Comparison of ENCODE assay signal across 18 cellular contexts in the genomic region with DNA sequence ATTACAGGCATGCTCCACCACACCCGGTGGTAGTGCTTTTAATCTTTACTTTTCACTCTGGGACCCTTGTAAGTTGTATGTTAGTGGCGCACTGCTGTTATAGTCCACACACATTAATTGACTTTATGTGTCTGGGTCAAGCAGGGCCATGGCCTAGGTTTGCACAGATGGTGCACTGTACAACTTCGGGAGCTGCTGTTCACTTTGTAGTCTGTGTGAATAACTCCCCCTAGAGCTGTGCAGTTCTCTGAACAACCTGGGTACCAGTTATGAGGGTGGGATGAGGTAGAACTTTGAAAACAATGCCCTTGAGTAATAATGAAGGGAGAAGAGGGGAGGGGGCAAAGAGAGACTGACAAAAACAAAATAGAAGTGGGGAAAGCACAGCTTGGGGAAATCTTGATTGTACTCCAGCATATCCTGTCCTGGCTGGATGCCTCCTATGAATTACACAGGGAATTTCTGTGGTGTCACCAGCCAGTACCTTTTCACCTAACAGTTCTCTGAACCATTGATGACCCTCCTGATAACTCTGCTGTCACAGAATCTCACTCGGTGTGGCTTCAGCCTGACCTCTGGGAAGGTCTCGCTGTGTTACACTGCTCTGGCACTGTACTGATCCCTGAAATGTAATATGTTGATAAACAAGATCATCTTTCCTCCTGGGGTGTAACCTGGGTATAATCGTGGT. TPM values are rescaled to one million over a fixed set of nuclear protein-coding genes. Genes with fewer than 3 reads are reported as not detected.
DNase-seq lines count a peak whose midpoint lies in the region; ATAC-seq, FAIRE-seq and TF ChIP-seq lines count a peak whose summit lies in the region.
"Had no signal": no experiment of that assay in that cellular context is flagged by ENCODE, and none has a peak within 500 bp of the region (broad histone marks: within the 10 kb centered on the region; RNA-seq: fewer than 3 reads in every experiment).

No MANE protein-coding gene starts in this region.

- TF ChIP-seq POLR2A in K562 (conservative IDR thresholded peaks at IDR 0.05) (no peak), uterus (IDR thresholded peaks at IDR 0.05) (no peak)

- H3K9ac ChIP-seq in K562 (ENCODE audit: insufficient read depth in 1 of 2, low read depth in 2 of 2, low read length in 2 of 2): peak overlapping the region; percentile 82 to 97; a peak in 3 of 4 replicates

- no peaks in the 10 kb centered on the region for H3K27me3 ChIP-seq in right atrium auricular region
- no peaks in the 10 kb centered on the region for H3K27me3 ChIP-seq in K562 (ENCODE audit: control insufficient read depth in 2 of 2, insufficient read depth in 2 of 2, low read length in 2 of 2)
- H3K27me3 ChIP-seq in uterus: no peaks in the 10 kb centered on the region
- H3K27me3 ChIP-seq: right lobe of liver had no signal

- H3K79me2 ChIP-seq in K562 (ENCODE audit: control insufficient read depth, insufficient read depth, low read length): peaks cover 66% of the 10 kb centered on the region

- in situ Hi-C loops in K562 (cut with MboI): no loop called here

- no peak for TF ChIP-seq CTCF in right atrium auricular region (IDR thresholded peaks at IDR 0.05)
- peak in 1 of 3 experiments; percentile 9; a peak in 1 of 6 replicates for TF ChIP-seq CTCF in K562 (IDR thresholded peaks at IDR 0.05 in 2 of 3, conservative IDR thresholded peaks at IDR 0.05 in 1 of 3; ENCODE audit: insufficient read depth in 2 of 3, low read depth in 1 of 3, low read length in 3 of 3)
- no peak for TF ChIP-seq CTCF in uterus (IDR thresholded peaks at IDR 0.05)

- peak in 1 of 2 experiments; percentile 37; a peak in 2 of 4 replicates for TF ChIP-seq RAD21 in K562 (CRISPR knock-in tag; conservative IDR thresholded peaks at IDR 0.05 in 1 of 2, IDR thresholded peaks at IDR 0.05 in 1 of 2)

- H3K36me3 ChIP-seq in right atrium auricular region: no peaks in the 10 kb centered on the region
- H3K36me3 ChIP-seq in K562 (ENCODE audit: control insufficient read depth, insufficient read depth, low read length): peaks cover 7% of the 10 kb centered on the region; the same call in 1 of the 3 replicates
- H3K36me3 ChIP-seq in uterus: no peaks in the 10 kb centered on the region
- H3K36me3 ChIP-seq: right lobe of liver had no signal

- 20% methylated on average over 6 of the region's 6 CpGs for WGBS in K562 (ENCODE audit: insufficient coverage, low coverage, missing lambda C conversion rate)

- CTCF ChIA-PET in K562 (lab: Yijun Ruan, JAX; ENCODE audit: low intra/inter-chr PET ratio): no interaction called here

- H4K20me1 ChIP-seq in K562 (replicated peaks; ENCODE audit: control insufficient read depth, insufficient read depth, low read length): no peaks in the 10 kb centered on the region

- H3K4me3 ChIP-seq in right atrium auricular region (peak overlapping the region; percentile 7 to 85), K562 (peak overlapping the region; percentile 65; the same call in 1 of the 2 replicates), uterus (peak overlapping the region in 1 of 2 donors; percentile 66)
- H3K4me3 ChIP-seq: lung, right lobe of liver had no signal

- BruUV-seq in K562 (replicated peaks; lab: Mats Ljungman, UMichigan): TSS peak; percentile 35

- H3K4me2 ChIP-seq in K562 (ENCODE audit: insufficient read depth, low read length): peak overlapping the region; percentile 83

- H3K9me3 ChIP-seq in right atrium auricular region: no peaks in the 10 kb centered on the region
- no peaks in the 10 kb centered on the region for H3K9me3 ChIP-seq in K562 (replicated peaks; ENCODE audit: control insufficient read depth, insufficient read depth, low read depth, low read length)
- no peaks in the 10 kb centered on the region for H3K9me3 ChIP-seq in uterus
- H3K9me3 ChIP-seq: right lobe of liver had no signal

- POLR2A ChIA-PET in K562 (lab: Yijun Ruan, JAX): interaction anchor here (0.6 to 2.8 kb wide), 12 partner anchors 8 to 261 kb away, joined by 3 to 15 read pairs (median 5); no protein-coding TSS in a partner anchor

- H3K4me1 ChIP-seq in right atrium auricular region (peaks cover 0 to 62% of the 10 kb centered on the region in 2 donors), K562 (replicated peaks in 1 of 2; ENCODE audit: control insufficient read depth in 2 of 2, insufficient read depth in 2 of 2, low read length in 2 of 2) (peaks cover 31 to 54% of the 10 kb centered on the region in 2 experiments), uterus (peaks cover 0 to 4% of the 10 kb centered on the region in 2 donors)

- TF ChIP-seq EP300 in K562 (IDR thresholded peaks at IDR 0.05; ENCODE audit: low read length): no peak

- peak; percentile 26 for FAIRE-seq in K562 (lab: Jason Lieb, UNC)

- peak; percentile 28 for ATAC-seq in K562

- H2AFZ ChIP-seq in K562 (ENCODE audit: low read depth, low read length): peak overlapping the region; percentile 93; the same call in 1 of the 2 replicates

- DNase-seq in right atrium auricular region (ENCODE audit: low spot score) (no peak), cardiac septum (ENCODE audit: low spot score) (no peak), K562 (ENCODE audit: extremely low read depth in 1 of 4, low spot score in 3 of 4) (peak in 2 of 4 experiments; percentile 38 to 39), islet precursor cell (peak; percentile 40), uterus (no peak), NCI-H187 (lab: John Stamatoyannopoulos, UW) (no peak)
- DNase-seq in activated naive CD4-positive, alpha-beta T cell treated with Interleukin-2 at 50 U/mL for 16 hours: no peak
- no peak for DNase-seq in NK-92 treated with Interleukin-12 subunit alpha and Interleukin-12 subunit beta, amount 100 ng/mL, for 24 hours (lab: John Stamatoyannopoulos, UW)
- DNase-seq: ACHN; activated naive CD4-positive, alpha-beta T cell treated with anti-CD3 and anti-CD28 coated beads for 36 hours; hippocampal formation; IMR-90; NCI-H1092 treated with DMSO at 0.1 percent for 48 hours; NCI-H226; right lobe of liver; stimulated activated CD4-positive, alpha-beta T cell treated with anti-CD3 and anti-CD28 coated beads, Interleukin-4, amount 100 ng/mL, for 4 hours had no signal

- intact Hi-C loops in cardiac septum (cut with DNase I) (loop anchor here (10.0 kb wide), 1 partner anchor 337 kb away; a partner anchor contains a TSS), K562 (cut with micrococcal nuclease) (loop anchor here (5.0 kb wide), 1 partner anchor 85 kb away; no protein-coding TSS in a partner anchor), uterus (cut with DNase I; ENCODE audit: low total_unique reads) (no loop called here)

- H3K9me1 ChIP-seq in K562 (ENCODE audit: control insufficient read depth, insufficient read depth, low read length): no peaks in the 10 kb centered on the region

- peak overlapping the region; percentile 90 to 93 for H3K27ac ChIP-seq in right atrium auricular region
- peak overlapping the region; percentile 1; the same call in 1 of the 3 replicates for H3K27ac ChIP-seq in K562 (ENCODE audit: extremely low read depth, low read depth, low read length)
- peak overlapping the region; percentile 88 to 95 for H3K27ac ChIP-seq in uterus
- H3K27ac ChIP-seq: right lobe of liver had no signal

TF ChIP-seq in K562, 482 proteins besides CTCF, POLR2A, EP300 and RAD21 (continues in another document):
- peak; percentile 44; the same call in 1 of the 2 replicates for TF ChIP-seq ESRRA (IDR thresholded peaks at IDR 0.05; ENCODE audit: borderline replicate concordance, low read depth)
- TF ChIP-seq, protein P1, sequence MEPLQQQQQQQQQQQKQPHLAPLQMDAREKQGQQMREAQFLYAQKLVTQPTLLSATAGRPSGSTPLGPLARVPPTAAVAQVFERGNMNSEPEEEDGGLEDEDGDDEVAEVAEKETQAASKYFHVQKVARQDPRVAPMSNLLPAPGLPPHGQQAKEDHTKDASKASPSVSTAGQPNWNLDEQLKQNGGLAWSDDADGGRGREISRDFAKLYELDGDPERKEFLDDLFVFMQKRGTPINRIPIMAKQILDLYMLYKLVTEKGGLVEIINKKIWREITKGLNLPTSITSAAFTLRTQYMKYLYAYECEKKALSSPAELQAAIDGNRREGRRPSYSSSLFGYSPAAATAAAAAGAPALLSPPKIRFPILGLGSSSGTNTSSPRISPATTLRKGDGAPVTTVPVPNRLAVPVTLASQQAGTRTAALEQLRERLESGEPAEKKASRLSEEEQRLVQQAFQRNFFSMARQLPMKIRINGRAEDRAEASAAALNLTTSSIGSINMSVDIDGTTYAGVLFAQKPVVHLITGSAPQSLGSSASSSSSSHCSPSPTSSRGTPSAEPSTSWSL (CRISPR knock-in tag; IDR thresholded peaks at IDR 0.05; ENCODE audit: borderline replicate concordance): no peak
- TF ChIP-seq NR2C2 (CRISPR knock-in tag; IDR thresholded peaks at IDR 0.05): no peak
- TF ChIP-seq NR2C2 (tag; IDR thresholded peaks at IDR 0.05): peak; percentile 72
- no peak for TF ChIP-seq RBM25 (IDR thresholded peaks at IDR 0.05; ENCODE audit: low read depth, low read length, severe bottlenecking)
- TF ChIP-seq ZNF143 (CRISPR knock-in tag; IDR thresholded peaks at IDR 0.05): no peak
- peak; percentile 33; the same call in 1 of the 2 replicates for TF ChIP-seq CTBP1 (IDR thresholded peaks at IDR 0.05; ENCODE audit: borderline replicate concordance)
- 0 out of 2 replicates have a peak, but pooled peaks have one; percentile 45 for TF ChIP-seq SOX6 (IDR thresholded peaks at IDR 0.05)
- no peak for TF ChIP-seq SP2 (IDR thresholded peaks at IDR 0.05; ENCODE audit: extremely low read depth, low read depth, low read length, poor library complexity, severe bottlenecking)

RNA-seq across cellular contexts. Expression of a gene that starts 2.2 kb away (rescaled TPM):
- total RNA-seq in right atrium auricular region (100 to 1,000 TPM; 129 to 141 TPM), cardiac septum (216 TPM), K562 (2014; rRNA removed) (22.4 and 26.2 TPM in 2 replicates), K562 (2014; rRNA removed; fragmentation: Illumina TruSeq; extraction: Trizol) (22.5 and 24.9 TPM in 2 replicates), K562 (2015; rRNA removed; fragmentation: Illumina TruSeq; extraction: Trizol) (26.2 and 27.1 TPM in 2 replicates), K562 (2021) (29.7 and 33.1 TPM in 2 replicates), uterus (100 to 1,000 TPM in 2 of 4 donors, 10 to 100 TPM in 2; 32.4 to 134 (median 88.8) TPM)
- total RNA-seq in K562 (2011; cell fraction: chromatin; rRNA removed; ENCODE audit: low replicate concordance): 38.9 and 44.3 TPM in 2 replicates
- total RNA-seq in K562 (2011; cell fraction: nucleolus; rRNA removed): 39.0 and 41.6 TPM in 2 replicates
- total RNA-seq in K562 (2011; cell fraction: nucleoplasm; rRNA removed): 49.9 and 52.4 TPM in 2 replicates
- polyA plus RNA-seq in K562 (2011; rRNA removed) (25.7 and 25.8 TPM in 2 replicates), K562 (2014; fragmentation: Illumina TruSeq; extraction: Trizol) (21.0 and 21.3 TPM in 2 replicates), K562 (2014; fragmentation: Nextera tagmentation; extraction: Ambion mirVana) (10 to 100 TPM; 17.3 to 26.5 TPM), K562 (2014; rRNA removed) (19.4 and 28.1 TPM in 2 replicates)
- polyA plus RNA-seq in K562 (2011; cell fraction: cytosol; rRNA removed): 14.4 and 19.7 TPM in 2 replicates
- 16.7 and 18.7 TPM in 2 replicates for polyA plus RNA-seq in K562 (2011; cell fraction: nucleus; rRNA removed)
- polyA plus RNA-seq in K562 (2012): 26.2 and 27.1 TPM in 2 replicates
- 36.8 and 45.4 TPM in 2 replicates for polyA minus RNA-seq in K562 (2011; rRNA and poly(A)+ RNA removed)
- polyA minus RNA-seq in K562 (2011; cell fraction: cytosol; rRNA and poly(A)+ RNA removed): 24.8 and 26.2 TPM in 2 replicates
- polyA minus RNA-seq in K562 (2011; cell fraction: nucleus; rRNA and poly(A)+ RNA removed): 20.2 and 29.7 TPM in 2 replicates
- total RNA-seq: OCI-LY7 had no signal

Comparison
In these comparisons a context has a peak if more than half of its experiments do, and no peak if none do; other contexts are left out.
1. H3K27ac ChIP-seq: peak in every context shown above with its lines; median percentile 92 in right atrium auricular region; 92 in uterus; 1 in K562.